In genomic region chr21:42474043-42474831, GRCh38 we compare ENCODE assay signal across 9 cellular contexts. TPM values are rescaled to one million over a fixed set of nuclear protein-coding genes. Genes with fewer than 3 reads are reported as not detected.
DNase-seq lines count a peak whose midpoint lies in the region; ATAC-seq and TF ChIP-seq lines count a peak whose summit lies in the region.
"Had no signal": no experiment of that assay in that cellular context is flagged by ENCODE, and none has a peak within 500 bp of the region (broad histone marks: within the 10 kb centered on the region; RNA-seq: fewer than 3 reads in every experiment).

No MANE protein-coding gene starts in this region.

- H3K27me3 ChIP-seq in Karpas-422 (ENCODE audit: low read length) (no peaks in the 10 kb centered on the region), esophagus muscularis mucosa (peaks cover 0 to 26% (median 0%) of the 10 kb centered on the region in 4 donors)

- no peak overlapping the region for H3K27ac ChIP-seq in Karpas-422 (ENCODE audit: low read length)
- H3K27ac ChIP-seq in esophagus muscularis mucosa (replicated peaks in 1 of 4), result no peak overlapping the region
- no peak overlapping the region for H3K27ac ChIP-seq in OCI-LY7 (ENCODE audit: low read depth, low read length, poor library complexity, severe bottlenecking)

- in situ Hi-C loops in ACHN (cut with HindIII; ENCODE audit: low pct_ligation_motif_present, low pct_unique_long_range_greater_than_20kb, low sequenced_read_pairs), result no loop called here

- BruUV-seq in OCI-LY7 (replicated peaks; lab: Mats Ljungman, UMichigan), result no TSS peak

- H3K36me3 Mint-ChIP-seq in endothelial cell (ENCODE audit: low read depth, unreplicated experiment), result no peaks in the 10 kb centered on the region
- H3K36me3 Mint-ChIP-seq in stimulated activated naive CD8-positive, alpha-beta T cell treated with anti-CD3 and anti-CD28 coated beads, Interleukin-15, Interleukin-2, amounts not matched to agents 100 ng/mL and 50 ng/mL, for 24 hours (ENCODE audit: low read depth), result no peaks in the 10 kb centered on the region
- H3K36me3 Mint-ChIP-seq: naive thymus-derived CD8-positive, alpha-beta T cell had no signal

- no peak overlapping the region for H3K9ac ChIP-seq in Karpas-422 (ENCODE audit: low read length)

- H3K4me2 ChIP-seq in Karpas-422 (ENCODE audit: low read depth, low read length, poor library complexity, severe bottlenecking) (peak overlapping the region; percentile 2), OCI-LY7 (ENCODE audit: low read length) (no peak overlapping the region)

- H3K36me3 ChIP-seq in Karpas-422 (ENCODE audit: insufficient read depth, low read length) (no peaks in the 10 kb centered on the region), esophagus muscularis mucosa (no peaks in the 10 kb centered on the region), OCI-LY7 (ENCODE audit: insufficient read depth, low read length) (no peaks in the 10 kb centered on the region)

- no peaks in the 10 kb centered on the region for H3K9me3 ChIP-seq in Karpas-422 (ENCODE audit: low read length)
- no peaks in the 10 kb centered on the region for H3K9me3 ChIP-seq in esophagus muscularis mucosa
- no peaks in the 10 kb centered on the region for H3K9me3 ChIP-seq in OCI-LY7 (ENCODE audit: low read length)

- H3K4me3 Mint-ChIP-seq in endothelial cell (ENCODE audit: unreplicated experiment), result no peak overlapping the region
- H3K4me3 Mint-ChIP-seq in stimulated activated naive CD8-positive, alpha-beta T cell treated with anti-CD3 and anti-CD28 coated beads, Interleukin-15, Interleukin-2, amounts not matched to agents 100 ng/mL and 50 ng/mL, for 24 hours, result peak overlapping the region; percentile 1
- H3K4me3 Mint-ChIP-seq: naive thymus-derived CD8-positive, alpha-beta T cell had no signal

- peak overlapping the region; percentile 75 for H3K27ac Mint-ChIP-seq in endothelial cell (ENCODE audit: unreplicated experiment)
- peak overlapping the region; percentile 4 for H3K27ac Mint-ChIP-seq in stimulated activated naive CD8-positive, alpha-beta T cell treated with anti-CD3 and anti-CD28 coated beads, Interleukin-15, Interleukin-2, amounts not matched to agents 100 ng/mL and 50 ng/mL, for 24 hours

- no peak for TF ChIP-seq POLR2A in esophagus muscularis mucosa (IDR thresholded peaks at IDR 0.05; ENCODE audit: low read depth)

- H3K4me1 ChIP-seq in Karpas-422 (ENCODE audit: low read length) (peaks cover 39% of the 10 kb centered on the region), esophagus muscularis mucosa (peaks cover 0 to 6% (median 0%) of the 10 kb centered on the region in 4 donors), OCI-LY7 (ENCODE audit: insufficient read depth, low read length, poor library complexity, severe bottlenecking) (peaks cover 27% of the 10 kb centered on the region)

- TF ChIP-seq CTCF in endothelial cell (IDR thresholded peaks at IDR 0.05; ENCODE audit: unreplicated experiment) (no peak), esophagus muscularis mucosa (IDR thresholded peaks at IDR 0.05) (no peak), OCI-LY7 (conservative IDR thresholded peaks at IDR 0.05; ENCODE audit: low read length) (no peak)

- TF ChIP-seq EP300 in esophagus muscularis mucosa (IDR thresholded peaks at IDR 0.05), result no peak

- peak; percentile 61 for ATAC-seq in GM18861 (IDR thresholded peaks at IDR 0.05; ENCODE audit: unreplicated experiment)
- ATAC-seq in GM19035 (IDR thresholded peaks at IDR 0.05; ENCODE audit: unreplicated experiment), result no peak

- 74% methylated on average over 14 of the region's 14 CpGs for WGBS in esophagus muscularis mucosa

- intact Hi-C loops in esophagus muscularis mucosa (cut with DNase I) (no loop called here), OCI-LY7 (cut with micrococcal nuclease; ENCODE audit: unreplicated experiment) (no loop called here)

- H3K4me3 ChIP-seq in Karpas-422 (ENCODE audit: low read length) (no peak overlapping the region), esophagus muscularis mucosa (no peak overlapping the region), OCI-LY7 (ENCODE audit: low read depth, low read length, poor library complexity, severe bottlenecking) (no peak overlapping the region)

- peaks cover 16% of the 10 kb centered on the region for H3K4me1 Mint-ChIP-seq in endothelial cell (ENCODE audit: unreplicated experiment)
- peaks cover 10% of the 10 kb centered on the region for H3K4me1 Mint-ChIP-seq in stimulated activated naive CD8-positive, alpha-beta T cell treated with anti-CD3 and anti-CD28 coated beads, Interleukin-15, Interleukin-2, amounts not matched to agents 100 ng/mL and 50 ng/mL, for 24 hours (ENCODE audit: low read depth)

- CTCF ChIA-PET in OCI-LY7 (lab: Charles Lee; ENCODE audit: unreplicated experiment), result no interaction called here

- no peaks in the 10 kb centered on the region for H4K20me1 ChIP-seq in Karpas-422 (ENCODE audit: insufficient read depth, low read depth, low read length)
- H4K20me1 ChIP-seq in OCI-LY7 (ENCODE audit: insufficient read depth, low read length), result no peaks in the 10 kb centered on the region

- H3K27me3 Mint-ChIP-seq in endothelial cell (ENCODE audit: unreplicated experiment), result peaks cover 6% of the 10 kb centered on the region
- H3K27me3 Mint-ChIP-seq in stimulated activated naive CD8-positive, alpha-beta T cell treated with anti-CD3 and anti-CD28 coated beads, Interleukin-15, Interleukin-2, amounts not matched to agents 100 ng/mL and 50 ng/mL, for 24 hours, result peaks cover 4% of the 10 kb centered on the region
- H3K27me3 Mint-ChIP-seq: naive thymus-derived CD8-positive, alpha-beta T cell had no signal

- H3K9me3 Mint-ChIP-seq in endothelial cell (ENCODE audit: unreplicated experiment), result no peaks in the 10 kb centered on the region
- H3K9me3 Mint-ChIP-seq in stimulated activated naive CD8-positive, alpha-beta T cell treated with anti-CD3 and anti-CD28 coated beads, Interleukin-15, Interleukin-2, amounts not matched to agents 100 ng/mL and 50 ng/mL, for 24 hours, result no peaks in the 10 kb centered on the region
- H3K9me3 Mint-ChIP-seq: naive thymus-derived CD8-positive, alpha-beta T cell had no signal

- DNase-seq in ACHN (peak; percentile 69), Karpas-422 (no peak), endothelial cell (ENCODE audit: low spot score) (no peak), esophagus muscularis mucosa (ENCODE audit: extremely low spot score) (no peak), OCI-LY7 (ENCODE audit: low spot score) (no peak)
- DNase-seq: naive thymus-derived CD8-positive, alpha-beta T cell had no signal

- H3K9me2 ChIP-seq in Karpas-422 (replicated peaks; ENCODE audit: insufficient read depth, low read length), result no peaks in the 10 kb centered on the region
- H3K9me2 ChIP-seq in OCI-LY7 (ENCODE audit: insufficient read depth, low read length), result no peaks in the 10 kb centered on the region

- no peaks in the 10 kb centered on the region for H3K79me2 ChIP-seq in Karpas-422 (ENCODE audit: low read length)
- no peaks in the 10 kb centered on the region for H3K79me2 ChIP-seq in OCI-LY7 (ENCODE audit: insufficient read depth, low read depth, low read length)

- POLR2A ChIA-PET in OCI-LY7 (lab: Charles Lee), result interaction anchor here (0.6 kb wide), 1 partner anchor 31 kb away, joined by 3 read pairs; no protein-coding TSS in a partner anchor

- no peak overlapping the region for H2AFZ ChIP-seq in Karpas-422 (ENCODE audit: low read length)
- H2AFZ ChIP-seq in OCI-LY7 (ENCODE audit: low read length), result no peak overlapping the region

RNA-seq across cellular contexts. Expression of gene RSPH1, which starts 21.8 kb away (rescaled TPM):
- 0.26 and 0.54 TPM in 2 replicates for total RNA-seq in Karpas-422 (2014; rRNA removed; shearing (Covaris generic); ENCODE audit: low replicate concordance)
- 0.82 TPM for total RNA-seq in endothelial cell (ENCODE audit: unreplicated experiment)
- total RNA-seq in esophagus muscularis mucosa, result under 1 TPM in 3 of 4 donors, not detected in 1; 0.50 to 0.78 (median 0.57) TPM
- total RNA-seq in OCI-LY7 (2014; rRNA removed; shearing (Covaris generic)), result 1.9 and 3.9 TPM in 2 replicates
- total RNA-seq in OCI-LY7 (2022), result 2.5 and 3.5 TPM in 2 replicates

RNA-seq across cellular contexts. Expression of gene SLC37A1, which starts 39.4 kb away (rescaled TPM):
- 47.1 and 51.4 TPM in 2 replicates for total RNA-seq in Karpas-422 (2014; rRNA removed; shearing (Covaris generic); ENCODE audit: low replicate concordance)
- total RNA-seq in endothelial cell (ENCODE audit: unreplicated experiment) (12.3 TPM), esophagus muscularis mucosa (10 to 100 TPM in 1 of 4 donors, 1 to 10 TPM in 3; 5.4 to 11.1 (median 7.1) TPM), OCI-LY7 (2022) (22.5 and 29.4 TPM in 2 replicates)
- 20.5 and 27.6 TPM in 2 replicates for total RNA-seq in OCI-LY7 (2014; rRNA removed; shearing (Covaris generic))
